ENCODE assay signal across 8 cellular contexts in the genomic region with DNA sequence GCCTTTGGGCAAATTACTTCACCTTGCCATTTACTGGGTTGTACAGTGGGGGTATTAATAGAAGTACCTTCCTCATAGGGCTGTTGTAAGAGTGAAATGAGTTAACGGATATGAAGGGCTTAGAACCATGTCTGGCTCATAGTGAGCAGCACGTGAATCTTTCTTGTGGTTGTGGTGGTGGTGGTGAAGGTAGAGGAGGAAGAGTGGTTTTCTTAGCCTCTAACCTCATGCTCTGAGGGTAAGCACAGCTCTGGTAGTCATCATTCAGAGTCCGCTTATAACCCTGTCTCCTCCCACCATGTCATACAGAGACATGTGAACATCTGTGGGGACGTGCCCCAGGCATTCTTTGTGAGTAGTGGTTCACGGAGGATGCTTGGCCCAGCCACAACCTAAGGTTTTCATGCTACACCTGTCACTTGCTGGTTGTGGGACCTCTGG. TPM values are rescaled to one million over a fixed set of nuclear protein-coding genes. Genes with fewer than 3 reads are reported as not detected.
DNase-seq lines count a peak whose midpoint lies in the region; ATAC-seq, FAIRE-seq and TF ChIP-seq lines count a peak whose summit lies in the region.

No MANE protein-coding gene starts in this region.

- H3K79me2 ChIP-seq in osteoblast (ENCODE audit: insufficient read depth, low read length), result peaks cover 100% of the 10 kb centered on the region

- no peaks in the 10 kb centered on the region for H3K9me3 ChIP-seq in osteoblast (ENCODE audit: low read depth, low read length)

- no peaks in the 10 kb centered on the region for H3K36me3 ChIP-seq in bronchial epithelial cell (ENCODE audit: control insufficient read depth, insufficient read depth, low read length)
- no peaks in the 10 kb centered on the region for H3K36me3 ChIP-seq in osteoblast (ENCODE audit: insufficient read depth, low read length)

- H3K4me1 ChIP-seq in osteoblast (ENCODE audit: insufficient read depth, low read length), result peaks cover 7% of the 10 kb centered on the region

- no peak overlapping the region for H2AFZ ChIP-seq in osteoblast (ENCODE audit: low read length)

- no peak overlapping the region for H3K4me2 ChIP-seq in osteoblast (ENCODE audit: insufficient read depth, low read length)

- peaks cover 88% of the 10 kb centered on the region for H4K20me1 ChIP-seq in osteoblast (ENCODE audit: insufficient read depth, low read length)

- peak; percentile 95 for ATAC-seq in GM21529 (IDR thresholded peaks at IDR 0.05; ENCODE audit: unreplicated experiment)

- H3K27me3 ChIP-seq in bronchial epithelial cell (ENCODE audit: control insufficient read depth, insufficient read depth, low read length) (no peaks in the 10 kb centered on the region), osteoblast (ENCODE audit: insufficient read depth, low read length) (no peaks in the 10 kb centered on the region)

- no peak for TF ChIP-seq CTCF in bronchial epithelial cell (IDR thresholded peaks at IDR 0.05; ENCODE audit: insufficient read depth, low read length, severe bottlenecking)
- TF ChIP-seq CTCF in coronary artery (IDR thresholded peaks at IDR 0.05), result no peak
- no peak for TF ChIP-seq CTCF in osteoblast (IDR thresholded peaks at IDR 0.05; ENCODE audit: extremely low read depth, low read depth, low read length)

- FAIRE-seq in bronchial epithelial cell (lab: Jason Lieb, UNC), result peak; percentile 50

- DNase-seq in ELR (ENCODE audit: low read depth), result peak; percentile 51
- DNase-seq in MV-4-11 (lab: John Stamatoyannopoulos, UW), result peak; percentile 16
- DNase-seq in bronchial epithelial cell (ENCODE audit: low read depth), result no peak
- no peak for DNase-seq in NCI-H2196 (lab: John Stamatoyannopoulos, UW; ENCODE audit: unreplicated experiment)
- DNase-seq in coronary artery (ENCODE audit: low spot score), result no peak
- DNase-seq in osteoblast (ENCODE audit: insufficient read length, low spot score, missing footprints), result no peak
- DNase-seq in D341Med (ENCODE audit: low spot score), result no peak

- H3K4me3 ChIP-seq in bronchial epithelial cell (ENCODE audit: low read depth, low read length) (no peak overlapping the region), coronary artery (no peak overlapping the region), osteoblast (ENCODE audit: insufficient read depth, low read length) (no peak overlapping the region)

- H3K27ac ChIP-seq in coronary artery (no peak overlapping the region), osteoblast (ENCODE audit: low read depth, low read length) (no peak overlapping the region)

RNA-seq across cellular contexts. Expression of a gene that starts 43.6 kb away (rescaled TPM):
- 17.6 and 18.7 TPM in 2 replicates for total RNA-seq in bronchial epithelial cell
- 166 and 176 TPM in 2 replicates for total RNA-seq in osteoblast

Comparison
In these comparisons a context has a peak if more than half of its experiments do, and no peak if none do; other contexts are left out.
1. DNase-seq: peak in ELR (single experiment) and MV-4-11 (single experiment); none in bronchial epithelial cell (single experiment), NCI-H2196 (single experiment), coronary artery (single experiment), osteoblast (single experiment) and D341Med (single experiment).